Comparison of ENCODE assay signal across 1 cellular context in genomic region chr2:233326500-233326899, GRCh38.
TF ChIP-seq lines count a peak whose summit lies in the region.

No MANE protein-coding gene starts in this region.

TF ChIP-seq in HepG2, 621 proteins besides CTCF, POLR2A, EP300 and RAD21:
- TF ChIP-seq ZBTB10 (CRISPR knock-in tag; IDR thresholded peaks at IDR 0.05; ENCODE audit: borderline replicate concordance) (no peak), ZNF121 (CRISPR knock-in tag; IDR thresholded peaks at IDR 0.05) (peak; percentile 26; the same call in 1 of the 2 replicates)
